Comparison of ENCODE assay signal across 1 cellular context in the genomic region with DNA sequence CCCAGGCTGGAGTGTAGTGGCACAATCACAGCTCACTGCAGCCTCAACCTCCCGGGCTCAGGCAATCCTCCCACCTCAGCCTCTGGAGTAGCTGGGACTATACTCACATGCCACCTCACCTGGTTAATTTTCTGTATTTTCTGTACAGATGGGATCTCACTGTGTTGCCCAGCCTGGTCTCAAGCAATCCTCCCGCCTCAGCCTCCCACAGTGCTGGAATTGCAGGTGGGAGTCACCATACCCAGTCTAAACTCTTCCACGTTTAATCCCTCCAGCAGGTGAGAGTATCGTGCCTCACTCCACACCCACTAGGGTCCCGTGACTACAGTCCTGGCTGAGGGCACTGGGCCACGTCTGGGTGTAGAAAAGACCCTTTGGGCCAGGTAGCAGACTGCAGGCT.
TF ChIP-seq lines count a peak whose summit lies in the region.

No MANE protein-coding gene starts in this region.

TF ChIP-seq in IMR-90, 13 proteins besides CTCF, POLR2A, EP300 and RAD21:
- TF ChIP-seq NFE2L2 (IDR thresholded peaks at IDR 0.05; ENCODE audit: low read depth, low read length) (no peak), CHD1 (IDR thresholded peaks at IDR 0.05; ENCODE audit: low read depth, low read length) (no peak)
- TF ChIP-seq, protein P1, sequence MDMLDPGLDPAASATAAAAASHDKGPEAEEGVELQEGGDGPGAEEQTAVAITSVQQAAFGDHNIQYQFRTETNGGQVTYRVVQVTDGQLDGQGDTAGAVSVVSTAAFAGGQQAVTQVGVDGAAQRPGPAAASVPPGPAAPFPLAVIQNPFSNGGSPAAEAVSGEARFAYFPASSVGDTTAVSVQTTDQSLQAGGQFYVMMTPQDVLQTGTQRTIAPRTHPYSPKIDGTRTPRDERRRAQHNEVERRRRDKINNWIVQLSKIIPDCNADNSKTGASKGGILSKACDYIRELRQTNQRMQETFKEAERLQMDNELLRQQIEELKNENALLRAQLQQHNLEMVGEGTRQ (IDR thresholded peaks at IDR 0.05; ENCODE audit: low read depth, low read length): no peak
